In the genomic region with DNA sequence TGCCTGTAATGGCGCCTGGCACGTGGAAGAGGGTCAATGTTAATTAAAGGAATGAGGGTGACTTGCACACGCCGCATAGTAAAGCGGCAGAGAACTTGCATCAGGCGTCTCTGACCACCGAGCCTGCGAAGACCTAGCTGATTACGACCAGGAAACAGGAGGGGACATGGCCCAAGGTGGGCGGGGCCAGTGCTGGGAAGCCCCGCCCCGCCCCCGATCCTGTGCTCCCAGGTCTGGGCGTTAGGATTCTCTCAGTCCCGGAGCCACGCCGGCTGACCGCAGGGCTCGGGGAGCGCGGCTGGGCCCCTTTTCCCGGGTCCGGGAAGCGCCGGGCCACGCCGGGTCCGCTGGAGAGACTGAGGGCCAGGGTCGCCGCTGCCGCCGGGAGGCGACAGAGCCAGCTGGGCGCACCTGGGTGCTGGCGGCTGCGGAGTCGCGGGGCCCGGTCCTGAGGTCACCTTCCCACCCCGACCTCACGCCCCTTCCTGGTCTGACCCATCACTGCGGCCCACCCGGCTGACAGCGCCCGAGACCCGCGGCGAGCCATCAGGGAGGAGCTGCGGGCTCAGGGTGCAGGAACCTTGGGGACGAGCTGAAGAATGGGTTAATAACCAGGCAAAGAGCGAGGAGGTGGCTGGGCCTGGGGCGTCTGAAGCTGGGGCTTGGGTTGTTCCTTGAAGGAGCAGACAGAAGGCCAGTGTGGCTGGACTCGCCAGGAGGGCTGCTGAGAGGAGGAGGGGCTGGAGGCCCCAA, we compare ENCODE assay signal across 8 cellular contexts. TPM values are rescaled to one million over a fixed set of nuclear protein-coding genes. Genes with fewer than 3 reads are reported as not detected.
A peak's percentile ranks its signal among the peaks of the same experiment; 100 is the strongest.
DNase-seq lines count a peak whose midpoint lies in the region; ATAC-seq and TF ChIP-seq lines count a peak whose summit lies in the region.

No MANE protein-coding gene starts in this region.

- TF ChIP-seq CTCF in GM13976 (IDR thresholded peaks at IDR 0.05; ENCODE audit: borderline replicate concordance, control extremely low read depth, extremely low read depth, insufficient read depth, missing control alignments) (peak; percentile 25), KMS-11 (conservative IDR thresholded peaks at IDR 0.05; ENCODE audit: low read depth, low read length) (no peak), endothelial cell (IDR thresholded peaks at IDR 0.05; ENCODE audit: unreplicated experiment) (no peak), nephron progenitor cell (IDR thresholded peaks at IDR 0.05) (no peak)

- H3K27me3 Mint-ChIP-seq in endothelial cell (ENCODE audit: unreplicated experiment) (peaks cover 28% of the 10 kb centered on the region), nephron progenitor cell (ENCODE audit: low read depth, poor library complexity) (peaks cover 91% of the 10 kb centered on the region)

- H3K9me3 Mint-ChIP-seq in endothelial cell (ENCODE audit: unreplicated experiment) (no peaks in the 10 kb centered on the region), nephron progenitor cell (peaks cover 8% of the 10 kb centered on the region)

- in situ Hi-C loops in GM13976 (cut with MboI; ENCODE audit: low sequenced_read_pairs, unreplicated experiment): no loop called here

- no peaks in the 10 kb centered on the region for H3K36me3 ChIP-seq in KMS-11 (ENCODE audit: insufficient read depth)

- H3K9ac ChIP-seq in KMS-11: no peak overlapping the region

- no peaks in the 10 kb centered on the region for H3K27me3 ChIP-seq in KMS-11 (ENCODE audit: insufficient read depth, low read depth)

- peak overlapping the region; percentile 34; the same call in 1 of the 2 replicates for H3K4me2 ChIP-seq in KMS-11

- ATAC-seq in GM21576 (IDR thresholded peaks at IDR 0.05; ENCODE audit: unreplicated experiment): peak; percentile 46

- H3K27ac Mint-ChIP-seq in endothelial cell (ENCODE audit: unreplicated experiment) (no peak overlapping the region), nephron progenitor cell (no peak overlapping the region)

- DNase-seq in GM13976 (ENCODE audit: low spot score) (peak; percentile 88), endothelial cell (ENCODE audit: low spot score) (peak; percentile 67), nephron progenitor cell (peak; percentile 81), NCI-H187 treated with DMSO at 0.1 percent for 48 hours (lab: John Stamatoyannopoulos, UW) (no peak), SK-N-DZ (ENCODE audit: low spot score) (no peak), HCEC 1CT (no peak)

- H3K4me3 Mint-ChIP-seq in endothelial cell (ENCODE audit: unreplicated experiment): peak overlapping the region; percentile 71
- H3K4me3 Mint-ChIP-seq in nephron progenitor cell: peak overlapping the region; percentile 75

- no peaks in the 10 kb centered on the region for H3K36me3 Mint-ChIP-seq in endothelial cell (ENCODE audit: low read depth, unreplicated experiment)
- H3K36me3 Mint-ChIP-seq in nephron progenitor cell (ENCODE audit: low read depth): no peaks in the 10 kb centered on the region

- H2AFZ ChIP-seq in KMS-11 (ENCODE audit: low read depth): peak overlapping the region; percentile 69

- no peaks in the 10 kb centered on the region for H4K20me1 ChIP-seq in KMS-11 (ENCODE audit: insufficient read depth)

- no peak overlapping the region for H3K27ac ChIP-seq in KMS-11

- no peak overlapping the region for H3K4me3 ChIP-seq in KMS-11 (IDR thresholded peaks at IDR 0.05; ENCODE audit: insufficient read depth, low read depth, low read length)

- H3K4me1 Mint-ChIP-seq in endothelial cell (ENCODE audit: unreplicated experiment): peaks cover 7% of the 10 kb centered on the region
- H3K4me1 Mint-ChIP-seq in nephron progenitor cell: peaks cover 27% of the 10 kb centered on the region

- no peaks in the 10 kb centered on the region for H3K79me2 ChIP-seq in KMS-11 (ENCODE audit: insufficient read depth, low read depth)

- no peaks in the 10 kb centered on the region for H3K4me1 ChIP-seq in KMS-11 (ENCODE audit: low read depth, poor library complexity, severe bottlenecking)

RNA-seq across cellular contexts. Expression of gene GRID1, which starts 23.0 kb away (rescaled TPM):
- 0.26 TPM for total RNA-seq in endothelial cell (ENCODE audit: unreplicated experiment)
- 7.1 and 8.1 TPM in 2 replicates for polyA plus RNA-seq in SK-N-DZ (2014; cell fraction: cytosol; rRNA removed)
- 4.2 and 6.2 TPM in 2 replicates for polyA plus RNA-seq in SK-N-DZ (2014; cell fraction: nucleus; rRNA removed)

Comparison
In these comparisons a context has a peak if more than half of its experiments do, and no peak if none do; other contexts are left out.
1. DNase-seq: peak in GM13976 (single experiment), endothelial cell (single experiment) and nephron progenitor cell (single experiment); none in NCI-H187 treated with DMSO at 0.1 percent for 48 hours (single experiment), SK-N-DZ (single experiment) and HCEC 1CT (single experiment).